Comparison of ENCODE assay signal across 8 cellular contexts in the genomic region with DNA sequence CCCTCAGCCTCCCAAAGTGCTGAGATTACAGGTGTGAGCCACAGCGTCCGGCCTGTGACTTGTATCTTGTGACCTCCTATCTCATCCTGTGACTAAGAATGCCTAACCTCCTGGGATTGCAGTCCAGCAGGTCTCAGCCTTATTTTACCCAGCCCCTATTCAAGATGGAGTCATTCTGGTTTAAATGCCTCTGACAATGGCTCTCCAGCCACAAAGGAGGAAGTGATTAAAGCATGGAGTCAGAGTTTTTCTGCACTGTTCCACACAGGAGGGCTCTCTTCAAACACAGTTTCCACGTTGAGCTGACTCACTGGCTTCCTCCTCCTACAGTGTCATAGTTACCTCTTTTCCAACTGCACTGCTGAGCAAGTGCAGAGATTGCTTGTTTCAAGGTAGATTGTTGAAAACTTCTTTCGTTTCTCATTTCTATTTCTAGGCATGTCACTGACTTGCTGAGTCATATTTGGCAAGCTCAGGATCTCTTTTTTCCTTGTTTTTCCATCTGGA. TPM values are rescaled to one million over a fixed set of nuclear protein-coding genes. Genes with fewer than 3 reads are reported as not detected.
A peak's percentile ranks its signal among the peaks of the same experiment; 100 is the strongest.
DNase-seq lines count a peak whose midpoint lies in the region; ATAC-seq and TF ChIP-seq lines count a peak whose summit lies in the region.

No MANE protein-coding gene starts in this region.

- peaks cover 4% of the 10 kb centered on the region; the same call in 1 of the 2 replicates for H3K9me2 ChIP-seq in GM23338 (ENCODE audit: insufficient read depth)

- no peak overlapping the region for H3K4me3 Mint-ChIP-seq in GM23338
- H3K4me3 Mint-ChIP-seq in nephron: no peak overlapping the region

- H3K4me1 Mint-ChIP-seq in GM23338 (peaks cover 4% of the 10 kb centered on the region; the same call in 1 of the 3 replicates), nephron (peaks cover 4% of the 10 kb centered on the region)

- H3K4me1 ChIP-seq in GM23338 (ENCODE audit: insufficient read depth): no peaks in the 10 kb centered on the region

- H3K27me3 Mint-ChIP-seq in GM23338 (ENCODE audit: insufficient read depth, low read depth, poor library complexity): peaks cover 2% of the 10 kb centered on the region
- H3K27me3 Mint-ChIP-seq in nephron (ENCODE audit: low read depth): no peaks in the 10 kb centered on the region

- DNase-seq in DMS53 treated with DMSO at 0.1 percent for 48 hours (lab: John Stamatoyannopoulos, UW; ENCODE audit: unreplicated experiment) (peak; percentile 19), GM23338 (ENCODE audit: low spot score) (no peak), RPMI7951 (ENCODE audit: low read depth) (peak; percentile 77), cardiac fibroblast (ENCODE audit: low read depth in 2 of 2) (peak; percentile 60 to 92), NCI-H2196 treated with DMSO at 0.1 percent for 48 hours (lab: John Stamatoyannopoulos, UW; ENCODE audit: unreplicated experiment) (no peak), coronary artery (ENCODE audit: low spot score) (no peak), NCI-H526 treated with DMSO at 0.1 percent for 48 hours (lab: John Stamatoyannopoulos, UW) (no peak)

- no peaks in the 10 kb centered on the region for H3K27me3 ChIP-seq in GM23338 (ENCODE audit: insufficient read depth)

- H3K4me3 ChIP-seq in GM23338 (no peak overlapping the region), cardiac fibroblast (replicated peaks in 1 of 2; ENCODE audit: low read depth in 2 of 2, low read length in 2 of 2) (no peak overlapping the region), coronary artery (no peak overlapping the region)

- H3K27ac ChIP-seq in GM23338 (ENCODE audit: low read depth): no peak overlapping the region
- H3K27ac ChIP-seq in coronary artery: no peak overlapping the region

- no peak overlapping the region for H3K4me2 ChIP-seq in GM23338

- H4K20me1 ChIP-seq in GM23338 (replicated peaks; ENCODE audit: insufficient read depth): no peaks in the 10 kb centered on the region

- no peaks in the 10 kb centered on the region for H3K36me3 ChIP-seq in GM23338 (ENCODE audit: insufficient read depth)

- no peaks in the 10 kb centered on the region for H3F3A ChIP-seq in GM23338 (replicated peaks; ENCODE audit: low read depth)

- ATAC-seq in GM23338: no peak

- H3K36me3 Mint-ChIP-seq in GM23338 (ENCODE audit: low read depth) (peaks cover under 1% of the 10 kb centered on the region; the same call in 2 of the 3 replicates), nephron (ENCODE audit: low read depth) (no peaks in the 10 kb centered on the region)

- peak overlapping the region; percentile 47; the same call in 1 of the 2 replicates for H2AFZ ChIP-seq in GM23338

- H3K9me3 Mint-ChIP-seq in GM23338: peaks cover under 1% of the 10 kb centered on the region; the same call in 1 of the 3 replicates
- no peaks in the 10 kb centered on the region for H3K9me3 Mint-ChIP-seq in nephron

- no peaks in the 10 kb centered on the region for H3K79me2 ChIP-seq in GM23338 (replicated peaks; ENCODE audit: insufficient read depth)

- H3K27ac Mint-ChIP-seq in GM23338 (no peak overlapping the region), nephron (peak overlapping the region in 2 of 3 experiments; percentile 13 to 64)

- TF ChIP-seq CTCF in GM23338 (conservative IDR thresholded peaks at IDR 0.05; ENCODE audit: low read depth in 2 of 2) (no peak), cardiac fibroblast (IDR thresholded peaks at IDR 0.05; ENCODE audit: low read depth, low read length) (no peak), nephron (IDR thresholded peaks at IDR 0.05; ENCODE audit: unreplicated experiment in 3 of 3) (no peak), coronary artery (IDR thresholded peaks at IDR 0.05) (no peak)

TF ChIP-seq in GM23338, 12 proteins besides CTCF, POLR2A, EP300 and RAD21 (continues in another document):
- TF ChIP-seq, protein P1, sequence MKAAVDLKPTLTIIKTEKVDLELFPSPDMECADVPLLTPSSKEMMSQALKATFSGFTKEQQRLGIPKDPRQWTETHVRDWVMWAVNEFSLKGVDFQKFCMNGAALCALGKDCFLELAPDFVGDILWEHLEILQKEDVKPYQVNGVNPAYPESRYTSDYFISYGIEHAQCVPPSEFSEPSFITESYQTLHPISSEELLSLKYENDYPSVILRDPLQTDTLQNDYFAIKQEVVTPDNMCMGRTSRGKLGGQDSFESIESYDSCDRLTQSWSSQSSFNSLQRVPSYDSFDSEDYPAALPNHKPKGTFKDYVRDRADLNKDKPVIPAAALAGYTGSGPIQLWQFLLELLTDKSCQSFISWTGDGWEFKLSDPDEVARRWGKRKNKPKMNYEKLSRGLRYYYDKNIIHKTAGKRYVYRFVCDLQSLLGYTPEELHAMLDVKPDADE (IDR thresholded peaks at IDR 0.05): no peak
- TF ChIP-seq STAT1 (IDR thresholded peaks at IDR 0.05; ENCODE audit: unreplicated experiment): no peak
- TF ChIP-seq, protein P2, sequence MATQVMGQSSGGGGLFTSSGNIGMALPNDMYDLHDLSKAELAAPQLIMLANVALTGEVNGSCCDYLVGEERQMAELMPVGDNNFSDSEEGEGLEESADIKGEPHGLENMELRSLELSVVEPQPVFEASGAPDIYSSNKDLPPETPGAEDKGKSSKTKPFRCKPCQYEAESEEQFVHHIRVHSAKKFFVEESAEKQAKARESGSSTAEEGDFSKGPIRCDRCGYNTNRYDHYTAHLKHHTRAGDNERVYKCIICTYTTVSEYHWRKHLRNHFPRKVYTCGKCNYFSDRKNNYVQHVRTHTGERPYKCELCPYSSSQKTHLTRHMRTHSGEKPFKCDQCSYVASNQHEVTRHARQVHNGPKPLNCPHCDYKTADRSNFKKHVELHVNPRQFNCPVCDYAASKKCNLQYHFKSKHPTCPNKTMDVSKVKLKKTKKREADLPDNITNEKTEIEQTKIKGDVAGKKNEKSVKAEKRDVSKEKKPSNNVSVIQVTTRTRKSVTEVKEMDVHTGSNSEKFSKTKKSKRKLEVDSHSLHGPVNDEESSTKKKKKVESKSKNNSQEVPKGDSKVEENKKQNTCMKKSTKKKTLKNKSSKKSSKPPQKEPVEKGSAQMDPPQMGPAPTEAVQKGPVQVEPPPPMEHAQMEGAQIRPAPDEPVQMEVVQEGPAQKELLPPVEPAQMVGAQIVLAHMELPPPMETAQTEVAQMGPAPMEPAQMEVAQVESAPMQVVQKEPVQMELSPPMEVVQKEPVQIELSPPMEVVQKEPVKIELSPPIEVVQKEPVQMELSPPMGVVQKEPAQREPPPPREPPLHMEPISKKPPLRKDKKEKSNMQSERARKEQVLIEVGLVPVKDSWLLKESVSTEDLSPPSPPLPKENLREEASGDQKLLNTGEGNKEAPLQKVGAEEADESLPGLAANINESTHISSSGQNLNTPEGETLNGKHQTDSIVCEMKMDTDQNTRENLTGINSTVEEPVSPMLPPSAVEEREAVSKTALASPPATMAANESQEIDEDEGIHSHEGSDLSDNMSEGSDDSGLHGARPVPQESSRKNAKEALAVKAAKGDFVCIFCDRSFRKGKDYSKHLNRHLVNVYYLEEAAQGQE (IDR thresholded peaks at IDR 0.05; ENCODE audit: unreplicated experiment): no peak
- TF ChIP-seq JUNB (IDR thresholded peaks at IDR 0.05; ENCODE audit: unreplicated experiment): no peak
- TF ChIP-seq EZH2 (IDR thresholded peaks at IDR 0.05; ENCODE audit: low read depth, unreplicated experiment): no peak
- TF ChIP-seq CREB1 (CRISPR knock-in tag; IDR thresholded peaks at IDR 0.05; ENCODE audit: low read depth): no peak

RNA-seq across cellular contexts. Expression of a gene that starts 29.3 kb away (rescaled TPM):
- total RNA-seq in GM23338 (2014; rRNA removed; shearing (Covaris generic)): 46.6 and 61.0 TPM in 2 replicates
- 31.7 and 33.3 TPM in 2 replicates for polyA plus RNA-seq in GM23338 (2016; fragmentation: Nextera tagmentation; extraction: Ambion mirVana)
- total RNA-seq in RPMI7951 (2014; rRNA removed; shearing (Covaris generic)): 9.5 and 12.0 TPM in 2 replicates

Comparison
In these comparisons a context has a peak if more than half of its experiments do, and no peak if none do; other contexts are left out.
1. DNase-seq: peak in DMS53 treated with DMSO at 0.1 percent for 48 hours (single experiment), RPMI7951 (single experiment) and cardiac fibroblast (2 of 2); none in GM23338 (single experiment), NCI-H2196 treated with DMSO at 0.1 percent for 48 hours (single experiment), coronary artery (single experiment) and NCI-H526 treated with DMSO at 0.1 percent for 48 hours (single experiment).